18 cellular contexts compared by ENCODE assay signal in the genomic region with DNA sequence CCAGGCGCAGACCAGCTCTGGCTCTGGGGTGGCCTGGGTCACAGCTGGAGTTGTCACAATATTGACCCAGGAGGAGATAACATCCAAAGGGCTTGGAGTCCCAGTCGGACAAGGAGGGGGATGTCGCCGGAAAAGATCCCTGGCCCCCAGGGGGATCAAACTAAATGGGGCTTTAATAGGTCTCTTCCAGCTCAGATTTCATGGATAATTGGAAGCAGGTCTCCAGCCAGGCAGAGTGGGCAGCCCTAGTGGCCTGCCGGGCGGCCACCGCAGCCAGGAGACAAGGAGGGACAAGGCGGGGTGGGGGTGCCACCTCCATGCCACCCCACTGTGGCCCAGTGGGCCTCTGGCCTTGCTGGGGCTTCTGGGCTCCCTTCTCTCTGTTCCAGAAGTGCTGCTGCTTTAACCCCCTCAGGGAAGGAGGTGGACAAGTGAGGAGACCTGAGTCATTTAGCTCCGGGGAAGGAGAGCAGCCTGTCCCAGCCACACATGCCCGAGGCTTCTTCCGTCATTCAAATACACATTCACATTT. TPM values are rescaled to one million over a fixed set of nuclear protein-coding genes. Genes with fewer than 3 reads are reported as not detected.
A peak's percentile ranks its signal among the peaks of the same experiment; 100 is the strongest.
DNase-seq lines count a peak whose midpoint lies in the region; FAIRE-seq and TF ChIP-seq lines count a peak whose summit lies in the region.
"Had no signal": no experiment of that assay in that cellular context is flagged by ENCODE, and none has a peak within 500 bp of the region (broad histone marks: within the 10 kb centered on the region; RNA-seq: fewer than 3 reads in every experiment).

No MANE protein-coding gene starts in this region.

- peak overlapping the region; percentile 93 for H4K91ac ChIP-seq in H1 (replicated peaks; ENCODE audit: insufficient read length, low read length)

- no peak overlapping the region for H3K27ac ChIP-seq in H1 (ENCODE audit: low read depth, low read length)
- H3K27ac ChIP-seq in CD8-positive, alpha-beta memory T cell (ENCODE audit: low read depth, low read length), result no peak overlapping the region
- H3K27ac ChIP-seq: upper lobe of right lung had no signal

- no peaks in the 10 kb centered on the region for H3K23me2 ChIP-seq in H1 (ENCODE audit: low read depth, low read length)

- H2BK120ac ChIP-seq in H1 (replicated peaks; ENCODE audit: low read depth, low read length), result no peak overlapping the region

- H3K4me2 ChIP-seq in H1 (ENCODE audit: insufficient read depth in 1 of 2, low read depth in 2 of 2, low read length in 2 of 2), result no peak overlapping the region

- no peaks in the 10 kb centered on the region for H3K36me3 Mint-ChIP-seq in osteocyte (ENCODE audit: unreplicated experiment)
- no peaks in the 10 kb centered on the region for H3K36me3 Mint-ChIP-seq in CD8-positive, alpha-beta memory T cell

- no peak overlapping the region for H3K4ac ChIP-seq in H1 (replicated peaks; ENCODE audit: insufficient read length, low read depth, low read length)

- peak overlapping the region; percentile 25 for H3K27ac Mint-ChIP-seq in osteocyte (ENCODE audit: unreplicated experiment)
- no peak overlapping the region for H3K27ac Mint-ChIP-seq in CD8-positive, alpha-beta memory T cell

- H3K9ac ChIP-seq in H1 (replicated peaks in 1 of 4; ENCODE audit: extremely low read depth in 1 of 4, low read depth in 3 of 4, low read length in 3 of 4), result no peak overlapping the region

- H3K9me3 Mint-ChIP-seq in osteocyte (ENCODE audit: unreplicated experiment), result no peaks in the 10 kb centered on the region
- no peaks in the 10 kb centered on the region for H3K9me3 Mint-ChIP-seq in CD8-positive, alpha-beta memory T cell
- H3K9me3 Mint-ChIP-seq: T-helper 1 cell treated with Interleukin-12 subunit alpha and Interleukin-12 subunit beta and Interleukin-4 antibody, amounts not matched to agents 30 μg/mL and 1 μg/mL, for 36 hours had no signal

- TF ChIP-seq CTCF in H1 (IDR thresholded peaks at IDR 0.05; ENCODE audit: control extremely low read depth in 1 of 3, insufficient read depth in 1 of 3, low read depth in 1 of 3, low read length in 3 of 3), result no peak
- TF ChIP-seq CTCF in osteocyte (IDR thresholded peaks at IDR 0.05), result no peak

- H3K4me1 ChIP-seq in H1 (replicated peaks in 1 of 4; ENCODE audit: control insufficient read depth in 3 of 4, insufficient read depth in 4 of 4, low read length in 3 of 4), result peaks cover 5 to 34% (median 24%) of the 10 kb centered on the region in 4 experiments
- no peaks in the 10 kb centered on the region for H3K4me1 ChIP-seq in CD8-positive, alpha-beta memory T cell (ENCODE audit: insufficient read depth, low read length)
- H3K4me1 ChIP-seq: HAP-1 had no signal

- no peak overlapping the region for H3K23ac ChIP-seq in H1 (ENCODE audit: insufficient read length)

- H3K79me2 ChIP-seq in H1 (ENCODE audit: control insufficient read depth in 1 of 2, insufficient read depth in 2 of 2, low read length in 2 of 2), result no peaks in the 10 kb centered on the region

- no peak overlapping the region for H3K56ac ChIP-seq in H1 (replicated peaks; ENCODE audit: insufficient read length, low read depth, low read length)

- TF ChIP-seq EP300 in H1 (IDR thresholded peaks at IDR 0.05; ENCODE audit: borderline replicate concordance in 1 of 2, low read depth in 2 of 2, low read length in 2 of 2), result no peak

- no peak overlapping the region for H2BK20ac ChIP-seq in H1 (ENCODE audit: low read length)

- no peaks in the 10 kb centered on the region for H3K79me1 ChIP-seq in H1 (ENCODE audit: low read depth, low read length)

- H3K4me3 Mint-ChIP-seq in osteocyte (ENCODE audit: unreplicated experiment), result no peak overlapping the region
- H3K4me3 Mint-ChIP-seq in CD8-positive, alpha-beta memory T cell, result no peak overlapping the region
- H3K4me3 Mint-ChIP-seq: T-helper 1 cell treated with Interleukin-12 subunit alpha and Interleukin-12 subunit beta and Interleukin-4 antibody, amounts not matched to agents 30 μg/mL and 1 μg/mL, for 36 hours had no signal

- no peak overlapping the region; the same call in 1 of the 2 replicates for H3K18ac ChIP-seq in H1 (ENCODE audit: extremely low read depth, low read length)

- no peaks in the 10 kb centered on the region for H4K20me1 ChIP-seq in H1 (replicated peaks in 1 of 2; ENCODE audit: control insufficient read depth in 1 of 2, insufficient read depth in 2 of 2, low read length in 2 of 2)

- peaks cover 0 to 2% (median 1%) of the 10 kb centered on the region in 4 experiments; a peak in 1 of 7 replicates for H3K27me3 ChIP-seq in H1 (replicated peaks in 1 of 4; ENCODE audit: control insufficient read depth in 3 of 4, extremely low read depth in 1 of 4, insufficient read depth in 3 of 4, low read length in 3 of 4)
- no peaks in the 10 kb centered on the region for H3K27me3 ChIP-seq in CD8-positive, alpha-beta memory T cell (ENCODE audit: insufficient read depth, low read length, poor library complexity, severe bottlenecking)
- H3K27me3 ChIP-seq: gastrocnemius medialis, upper lobe of right lung had no signal

- peak overlapping the region; percentile 77 for H4K8ac ChIP-seq in H1 (ENCODE audit: extremely low read depth, insufficient read depth, low read length)

- no peaks in the 10 kb centered on the region for H3K36me3 ChIP-seq in H1 (ENCODE audit: control insufficient read depth in 2 of 4, insufficient read depth in 4 of 4, low read length in 3 of 4)
- no peaks in the 10 kb centered on the region for H3K36me3 ChIP-seq in CD8-positive, alpha-beta memory T cell (ENCODE audit: insufficient read depth, low read length)
- H3K36me3 ChIP-seq: gastrocnemius medialis, HAP-1, upper lobe of right lung had no signal

- peaks cover 62% of the 10 kb centered on the region for H3K4me1 Mint-ChIP-seq in osteocyte (ENCODE audit: unreplicated experiment)
- H3K4me1 Mint-ChIP-seq in CD8-positive, alpha-beta memory T cell, result peaks cover 0 to 3% (median 0%) of the 10 kb centered on the region in 3 donors

- no peak overlapping the region for H2AFZ ChIP-seq in H1 (ENCODE audit: low read length)

- no peak for TF ChIP-seq POLR2A in H1 (IDR thresholded peaks at IDR 0.05; ENCODE audit: control extremely low read depth in 1 of 2, low read depth in 2 of 2, low read length in 2 of 2)

- H4K5ac ChIP-seq in H1 (ENCODE audit: insufficient read length, low read depth, low read length), result no peak overlapping the region

- no peak for TF ChIP-seq RAD21 in H1 (IDR thresholded peaks at IDR 0.05 in 1 of 2, conservative IDR thresholded peaks at IDR 0.05 in 1 of 2; ENCODE audit: low read depth in 2 of 2, low read length in 2 of 2)

- peak; percentile 96 for DNase-seq in ELR (ENCODE audit: low read depth)
- peak; percentile 11 for DNase-seq in NCI-H524 treated with DMSO at 0.1 percent for 48 hours (lab: John Stamatoyannopoulos, UW)
- no peak for DNase-seq in H1 (ENCODE audit: low read depth in 1 of 2, low spot score in 2 of 2)
- DNase-seq in osteocyte (ENCODE audit: extremely low spot score, unreplicated experiment), result no peak
- no peak for DNase-seq in NCI-H1105 treated with DMSO at 0.1 percent for 48 hours (lab: John Stamatoyannopoulos, UW)
- DNase-seq in glomerular visceral epithelial cell (ENCODE audit: extremely low spot score), result no peak
- no peak for DNase-seq in SIG-M5 treated with dmso at 0.1 percent for 504 hours (lab: John Stamatoyannopoulos, UW; ENCODE audit: unreplicated experiment)
- no peak for DNase-seq in CD8-positive, alpha-beta memory T cell
- DNase-seq: activated CD4-positive, CD25-positive, alpha-beta regulatory T cell treated with anti-CD3 and anti-CD28 coated beads, Interleukin-2, amount 50 U/mL, for 72 hours; AML-193; caudate nucleus; gastrocnemius medialis; mucosa of descending colon; NCI-H1092; upper lobe of right lung had no signal

- 82% methylated on average over 11 of the region's 11 CpGs; no CpG with 5 or more reads in 1 of the 2 experiments for WGBS in H1 (ENCODE audit: extremely low coverage in 1 of 2, insufficient coverage in 1 of 2, insufficient read length in 1 of 2, insufficient replicate concordance in 2 of 2, low coverage in 1 of 2, low lambda C conversion rate in 2 of 2, missing lambda C conversion rate in 1 of 2), 2 experiments

- H2BK15ac ChIP-seq in H1 (ENCODE audit: low read length), result 0 out of 2 replicates have a peak overlapping the region, but pooled peaks have one; percentile 88

- no peak overlapping the region for H2AK5ac ChIP-seq in H1 (ENCODE audit: low read depth, low read length)

- no peaks in the 10 kb centered on the region for H3K9me3 ChIP-seq in H1 (ENCODE audit: insufficient read depth in 2 of 2, low read depth in 1 of 2, low read length in 1 of 2)
- no peaks in the 10 kb centered on the region for H3K9me3 ChIP-seq in CD8-positive, alpha-beta memory T cell (ENCODE audit: low read length)
- H3K9me3 ChIP-seq: gastrocnemius medialis, HAP-1, mucosa of descending colon, upper lobe of right lung had no signal

- peaks cover 11% of the 10 kb centered on the region for H3K27me3 Mint-ChIP-seq in osteocyte (ENCODE audit: unreplicated experiment)
- H3K27me3 Mint-ChIP-seq in CD8-positive, alpha-beta memory T cell, result peaks cover 0 to 7% of the 10 kb centered on the region in 2 donors

- no peak overlapping the region for H3K14ac ChIP-seq in H1 (ENCODE audit: insufficient read length)

- CTCF ChIA-PET in H1 (lab: Charles Lee; ENCODE audit: partially characterized antibody), result interaction anchor here (0.6 to 4.5 kb wide), 14 partner anchors 9 to 325 kb away, joined by 3 to 30 read pairs (median 4); a partner anchor contains a TSS
- CTCF ChIA-PET in CD8-positive, alpha-beta memory T cell (lab: Charles Lee), result no interaction called here

- 0 out of 2 replicates have a peak overlapping the region, but pooled peaks have one; percentile 39 for H2BK5ac ChIP-seq in H1 (ENCODE audit: low read depth, low read length)

- no peak for FAIRE-seq in H1 (lab: Jason Lieb, UNC)
- FAIRE-seq: islet of Langerhans had no signal

- no peak overlapping the region for H3K4me3 ChIP-seq in H1 (ENCODE audit: extremely low read depth in 1 of 4, insufficient read depth in 2 of 4, low read depth in 3 of 4, low read length in 4 of 4)
- H3K4me3 ChIP-seq in CD8-positive, alpha-beta memory T cell (ENCODE audit: low read length), result no peak overlapping the region
- H3K4me3 ChIP-seq: gastrocnemius medialis, HAP-1, mucosa of descending colon, upper lobe of right lung had no signal

- POLR2A ChIA-PET in H1 (lab: Charles Lee; ENCODE audit: partially characterized antibody), result interaction anchor here (0.9 to 1.5 kb wide), 6 partner anchors 23 to 91 kb away, joined by 3 to 4 read pairs (median 4); a partner anchor contains a TSS
- POLR2A ChIA-PET in CD8-positive, alpha-beta memory T cell (lab: Charles Lee), result no interaction called here

- 0 out of 2 replicates have a peak overlapping the region, but pooled peaks have one; percentile 60 for H2BK12ac ChIP-seq in H1 (ENCODE audit: low read depth, low read length)

RNA-seq across cellular contexts. Expression of a gene that starts 23.1 kb away (rescaled TPM):
- total RNA-seq in H1 (2021; fragmentation: NEBNext Ultra II Directional; extraction: Animal tissue kit (Norgen Biotek cat#: 25700)), result 3.9 and 4.1 TPM in 2 replicates
- 2.1 and 2.8 TPM in 2 replicates for polyA plus RNA-seq in H1 (2011; rRNA removed)
- 2.3 TPM for polyA plus RNA-seq in H1 (2011; cell fraction: cytosol; rRNA removed)
- 4.3 TPM for polyA plus RNA-seq in H1 (2011; cell fraction: nucleus; rRNA removed)
- 2.1 to 3.3 TPM (median 2.9 TPM) in 4 replicates for polyA plus RNA-seq in H1 (2012, experiment 1 of 2)
- polyA plus RNA-seq in H1 (2012, experiment 2 of 2), result 2.8 TPM
- 2.9 TPM for polyA plus RNA-seq in H1 (2013, experiment 1 of 2)
- polyA plus RNA-seq in H1 (2013, experiment 2 of 2), result 3.1 TPM
- polyA minus RNA-seq in H1 (2011; rRNA and poly(A)+ RNA removed), result 1.2 and 1.7 TPM in 2 replicates
- polyA minus RNA-seq in H1 (2011; cell fraction: cytosol; rRNA and poly(A)+ RNA removed), result 4.0 TPM
- 8.7 TPM for polyA minus RNA-seq in H1 (2011; cell fraction: nucleus; rRNA and poly(A)+ RNA removed)
- 3.5 and 3.9 TPM in 2 replicates for total RNA-seq in osteocyte
- total RNA-seq in CD8-positive, alpha-beta memory T cell, result under 1 TPM in 1 of 2 experiments, not detected in 1; 0.29 TPM
- not detected for polyA plus RNA-seq in CD8-positive, alpha-beta memory T cell

RNA-seq across cellular contexts. Expression of a gene that starts 24.2 kb away (rescaled TPM):
- 42.6 and 51.4 TPM in 2 replicates for total RNA-seq in H1 (2021; fragmentation: NEBNext Ultra II Directional; extraction: Animal tissue kit (Norgen Biotek cat#: 25700))
- polyA plus RNA-seq in H1 (2011; rRNA removed), result 59.7 and 79.9 TPM in 2 replicates
- polyA plus RNA-seq in H1 (2011; cell fraction: cytosol; rRNA removed), result 85.4 TPM
- 64.5 TPM for polyA plus RNA-seq in H1 (2011; cell fraction: nucleus; rRNA removed)
- polyA plus RNA-seq in H1 (2012, experiment 1 of 2), result 48.8 to 54.9 TPM (median 53.1 TPM) in 4 replicates
- polyA plus RNA-seq in H1 (2012, experiment 2 of 2), result 20.3 TPM
- 27.6 TPM for polyA plus RNA-seq in H1 (2013, experiment 1 of 2)
- polyA plus RNA-seq in H1 (2013, experiment 2 of 2), result 25.4 TPM
- 57.0 and 65.4 TPM in 2 replicates for polyA minus RNA-seq in H1 (2011; rRNA and poly(A)+ RNA removed)
- 31.3 TPM for polyA minus RNA-seq in H1 (2011; cell fraction: cytosol; rRNA and poly(A)+ RNA removed)
- 24.0 TPM for polyA minus RNA-seq in H1 (2011; cell fraction: nucleus; rRNA and poly(A)+ RNA removed)
- total RNA-seq in osteocyte, result 44.4 and 46.7 TPM in 2 replicates
- 10 to 100 TPM; 57.4 to 66.7 TPM for total RNA-seq in CD8-positive, alpha-beta memory T cell
- 28.3 TPM for polyA plus RNA-seq in CD8-positive, alpha-beta memory T cell

RNA-seq across cellular contexts. Expression of a gene that starts 55.4 kb away (rescaled TPM):
- 11.3 and 13.8 TPM in 2 replicates for total RNA-seq in H1 (2021; fragmentation: NEBNext Ultra II Directional; extraction: Animal tissue kit (Norgen Biotek cat#: 25700))
- polyA plus RNA-seq in H1 (2011; rRNA removed), result 9.4 and 9.8 TPM in 2 replicates
- polyA plus RNA-seq in H1 (2011; cell fraction: cytosol; rRNA removed), result 13.9 TPM
- polyA plus RNA-seq in H1 (2011; cell fraction: nucleus; rRNA removed), result 45.2 TPM
- polyA plus RNA-seq in H1 (2012, experiment 1 of 2), result 9.3 to 19.0 TPM (median 15.0 TPM) in 4 replicates
- 5.9 TPM for polyA plus RNA-seq in H1 (2012, experiment 2 of 2)
- 6.5 TPM for polyA plus RNA-seq in H1 (2013, experiment 1 of 2)
- polyA plus RNA-seq in H1 (2013, experiment 2 of 2), result 5.4 TPM
- polyA minus RNA-seq in H1 (2011; rRNA and poly(A)+ RNA removed), result 21.4 and 21.5 TPM in 2 replicates
- polyA minus RNA-seq in H1 (2011; cell fraction: cytosol; rRNA and poly(A)+ RNA removed), result 7.9 TPM
- 25.7 TPM for polyA minus RNA-seq in H1 (2011; cell fraction: nucleus; rRNA and poly(A)+ RNA removed)
- total RNA-seq in osteocyte, result 0.65 and 0.97 TPM in 2 replicates
- 1 to 10 TPM; 4.8 to 5.0 TPM for total RNA-seq in CD8-positive, alpha-beta memory T cell
- not detected for polyA plus RNA-seq in CD8-positive, alpha-beta memory T cell

Comparison
In these comparisons a context has a peak if more than half of its experiments do, and no peak if none do; other contexts are left out.
1. DNase-seq: peak in ELR (single experiment) and NCI-H524 treated with DMSO at 0.1 percent for 48 hours (single experiment); none in H1 (0 of 2), osteocyte (single experiment), NCI-H1105 treated with DMSO at 0.1 percent for 48 hours (single experiment), glomerular visceral epithelial cell (single experiment), SIG-M5 treated with dmso at 0.1 percent for 504 hours (single experiment) and CD8-positive, alpha-beta memory T cell (0 of 5).